Comparison of ENCODE assay signal across 25 cellular contexts in the genomic region with DNA sequence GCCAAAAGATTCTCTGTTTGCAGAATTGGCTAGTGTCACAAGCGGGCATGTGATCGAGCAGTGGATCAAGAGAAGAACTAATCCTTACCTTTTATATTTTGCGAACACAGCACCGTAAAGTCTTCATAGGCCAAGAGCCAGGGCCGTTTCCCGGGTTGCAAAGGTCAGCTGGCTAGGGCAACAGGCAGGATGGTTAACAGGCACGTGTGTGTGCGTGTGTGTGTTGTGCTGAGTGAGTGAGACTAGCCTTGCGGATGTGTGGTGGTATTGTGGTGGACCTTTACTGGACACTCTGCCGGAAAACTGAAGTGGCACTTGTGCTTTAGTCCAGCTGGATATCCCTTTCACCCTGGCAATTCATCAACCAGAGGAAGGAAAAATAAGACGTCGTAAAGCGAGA.
"Had no signal": no experiment of that assay in that cellular context is flagged by ENCODE, and none has a peak within 500 bp of the region (broad histone marks: within the 10 kb centered on the region; RNA-seq: fewer than 3 reads in every experiment).

No MANE protein-coding gene starts in this region.

- H3K27me3 ChIP-seq: colonic mucosa, neutrophil, pancreas, uterus had no signal

- H3K4me3 Mint-ChIP-seq: activated CD4-positive, alpha-beta memory T cell treated with anti-CD3 and anti-CD28 coated beads for 36 hours; activated naive CD8-positive, alpha-beta T cell treated with anti-CD3 and anti-CD28 coated beads, Interleukin-2, amount 10 ng/mL, durations not matched to agents 7 days and 5 days; natural killer cell; stimulated activated effector memory CD8-positive, alpha-beta T cell treated with anti-CD3 and anti-CD28 coated beads, Interleukin-12 subunit alpha, Interleukin-12 subunit beta, amount 100 ng/mL, for 72 hours; stimulated activated naive CD8-positive, alpha-beta T cell treated with anti-CD3 and anti-CD28 coated beads, Interleukin-15, amount 100 ng/mL, for 72 hours; T-helper 17 cell had no signal

- DNase-seq: activated CD4-positive, alpha-beta memory T cell treated with anti-CD3 and anti-CD28 coated beads for 36 hours; activated CD4-positive, alpha-beta T cell treated with anti-CD3 and anti-CD28 coated beads for 4 hours; activated CD4-positive, CD25-positive, alpha-beta regulatory T cell; activated naive CD4-positive, alpha-beta T cell treated with Interleukin-2 at 50 U/mL for 16 hours; activated naive CD8-positive, alpha-beta T cell treated with anti-CD3 and anti-CD28 coated beads, Interleukin-2, amount 10 ng/mL, durations not matched to agents 7 days and 5 days; activated T-cell treated with anti-CD3 and anti-CD28 coated beads, Interleukin-2, amount 50 U/mL, for 48 hours; amygdala; colonic mucosa; effector CD4-positive, alpha-beta T cell; foreskin fibroblast; heart right ventricle; islet precursor cell; left cardiac atrium; natural killer cell; pancreas; right cardiac atrium; stimulated activated CD4-positive, alpha-beta T cell treated with anti-CD3 and anti-CD28 coated beads, Interleukin-2, amount 100 ng/mL, for 24 hours; stimulated activated naive CD8-positive, alpha-beta T cell treated with anti-CD3 and anti-CD28 coated beads, Interleukin-15, amount 100 ng/mL, for 72 hours; T-helper 17 cell; tibial artery had no signal

- H3K4me1 ChIP-seq: colonic mucosa, heart right ventricle, pancreas, tibial artery, uterus had no signal

- H3K36me3 ChIP-seq: colonic mucosa, heart right ventricle, neutrophil, pancreas, tibial artery, uterus had no signal

- H3K4me3 ChIP-seq: colonic mucosa, heart right ventricle, lung, pancreas, skin epidermis, tibial artery, uterus had no signal

- ATAC-seq: heart right ventricle; left cardiac atrium; natural killer cell; pancreas; right cardiac atrium; stimulated activated effector memory CD8-positive, alpha-beta T cell treated with anti-CD3 and anti-CD28 coated beads, Interleukin-12 subunit alpha, Interleukin-12 subunit beta, amount 100 ng/mL, for 72 hours; stimulated activated naive CD8-positive, alpha-beta T cell treated with anti-CD3 and anti-CD28 coated beads, Interleukin-15, amount 100 ng/mL, for 72 hours; T-helper 17 cell had no signal

- H3K9me3 Mint-ChIP-seq: activated CD4-positive, alpha-beta memory T cell treated with anti-CD3 and anti-CD28 coated beads for 36 hours; activated naive CD8-positive, alpha-beta T cell treated with anti-CD3 and anti-CD28 coated beads, Interleukin-2, amount 10 ng/mL, durations not matched to agents 7 days and 5 days; natural killer cell; stimulated activated effector memory CD8-positive, alpha-beta T cell treated with anti-CD3 and anti-CD28 coated beads, Interleukin-12 subunit alpha, Interleukin-12 subunit beta, amount 100 ng/mL, for 72 hours; stimulated activated naive CD8-positive, alpha-beta T cell treated with anti-CD3 and anti-CD28 coated beads, Interleukin-15, amount 100 ng/mL, for 72 hours had no signal

- H3K27ac ChIP-seq: colonic mucosa, heart right ventricle, neutrophil, pancreas, skin epidermis, tibial artery, uterus had no signal

- H3K9me3 ChIP-seq: colonic mucosa, heart right ventricle, neutrophil, pancreas, tibial artery, uterus had no signal

- H3K27ac Mint-ChIP-seq: activated CD4-positive, alpha-beta memory T cell treated with anti-CD3 and anti-CD28 coated beads for 36 hours; activated naive CD8-positive, alpha-beta T cell treated with anti-CD3 and anti-CD28 coated beads, Interleukin-2, amount 10 ng/mL, durations not matched to agents 7 days and 5 days; natural killer cell; stimulated activated effector memory CD8-positive, alpha-beta T cell treated with anti-CD3 and anti-CD28 coated beads, Interleukin-12 subunit alpha, Interleukin-12 subunit beta, amount 100 ng/mL, for 72 hours; stimulated activated naive CD8-positive, alpha-beta T cell treated with anti-CD3 and anti-CD28 coated beads, Interleukin-15, amount 100 ng/mL, for 72 hours; T-helper 17 cell had no signal

- H3K36me3 Mint-ChIP-seq: activated CD4-positive, alpha-beta memory T cell treated with anti-CD3 and anti-CD28 coated beads for 36 hours; activated naive CD8-positive, alpha-beta T cell treated with anti-CD3 and anti-CD28 coated beads, Interleukin-2, amount 10 ng/mL, durations not matched to agents 7 days and 5 days; natural killer cell; stimulated activated effector memory CD8-positive, alpha-beta T cell treated with anti-CD3 and anti-CD28 coated beads, Interleukin-12 subunit alpha, Interleukin-12 subunit beta, amount 100 ng/mL, for 72 hours had no signal
